21 cellular contexts compared by ENCODE assay signal in genomic region chr15:82903511-82903910, GRCh38.
"Had no signal": no experiment of that assay in that cellular context is flagged by ENCODE, and none has a peak within 500 bp of the region (broad histone marks: within the 10 kb centered on the region; RNA-seq: fewer than 3 reads in every experiment).

No MANE protein-coding gene starts in this region.

- H3K27ac ChIP-seq: KMS-11, SJSA1, SK-N-MC had no signal

- H3K9me3 ChIP-seq: SJSA1 had no signal

- DNase-seq: IMR-90, Kasumi-1, MM.1S, NCI-H1092 treated with DMSO at 0.1 percent for 48 hours, NCI-H1436, NCI-H187, NCI-H2029, NCI-H2081 treated with DMSO at 0.1 percent for 48 hours, NCI-H2171, NCI-H226, NCI-H446, NCI-H510A, NCI-H524 treated with DMSO at 0.1 percent for 48 hours, NCI-H69, NCI-H774, Right ventricle myocardium superior, RPMI8226, SIG-M5 had no signal

- H3K4me1 ChIP-seq: SJSA1 had no signal

- H3K27me3 ChIP-seq: SJSA1 had no signal

- H3K4me3 ChIP-seq: SJSA1, SK-N-MC had no signal

- H3K36me3 ChIP-seq: SJSA1 had no signal
